In genomic region chr4:77582151-77582550, GRCh38 we compare ENCODE assay signal across 25 cellular contexts. TPM values are rescaled to one million over a fixed set of nuclear protein-coding genes. Genes with fewer than 3 reads are reported as not detected.
DNase-seq lines count a peak whose midpoint lies in the region; TF ChIP-seq lines count a peak whose summit lies in the region.
"Had no signal": no experiment of that assay in that cellular context is flagged by ENCODE, and none has a peak within 500 bp of the region (broad histone marks: within the 10 kb centered on the region; RNA-seq: fewer than 3 reads in every experiment).

No MANE protein-coding gene starts in this region.

- peak overlapping the region; percentile 15 for H2AFZ ChIP-seq in ACC112 (ENCODE audit: low read length, unreplicated experiment)

- DNase-seq in HT1080 (ENCODE audit: low read depth) (peak; percentile 27), amniotic epithelial cell (ENCODE audit: low read depth) (peak; percentile 17), myocyte (ENCODE audit: low read depth) (peak; percentile 7), SW 1271 (lab: John Stamatoyannopoulos, UW) (no peak), glutamatergic neuron (no peak), nucleus accumbens (lab: John Stamatoyannopoulos, UW) (no peak)
- DNase-seq: CD8-positive, alpha-beta memory T cell; DMS79 treated with DMSO at 0.1 percent for 48 hours; dorsolateral prefrontal cortex; foreskin fibroblast; GOT3; NCI-H2029 treated with DMSO at 0.1 percent for 48 hours; NCI-H345; ovary; Peyer's patch; right lobe of liver; stimulated activated CD4-positive, alpha-beta T cell treated with anti-CD3 and anti-CD28 coated beads, Interleukin-1b, Interleukin-23, amount 100 ng/mL, for 48 hours; stimulated activated naive CD4-positive, alpha-beta T cell treated with Interleukin-2 at 50 U/mL for 16 hours; T1000; tibial artery had no signal

- no peaks in the 10 kb centered on the region for H3K27me3 Mint-ChIP-seq in glutamatergic neuron (ENCODE audit: unreplicated experiment)

- no peak overlapping the region for H3K4me3 ChIP-seq in ACC112 (ENCODE audit: low read depth, low read length)
- H3K4me3 ChIP-seq: dorsolateral prefrontal cortex, K562, ovary, Peyer's patch, right lobe of liver, tibial artery had no signal

- no peaks in the 10 kb centered on the region for H3K79me2 ChIP-seq in ACC112 (ENCODE audit: control insufficient read depth, insufficient read depth, low read length, unreplicated experiment)

- peaks cover 34% of the 10 kb centered on the region for H3K4me1 ChIP-seq in ACC112 (ENCODE audit: control insufficient read depth, insufficient read depth, low read length, unreplicated experiment)
- H3K4me1 ChIP-seq: Peyer's patch had no signal

- peak overlapping the region; percentile 44 for H3K27ac ChIP-seq in ACC112 (ENCODE audit: low read depth, low read length)
- H3K27ac ChIP-seq: ovary, Peyer's patch, right lobe of liver had no signal

- no peaks in the 10 kb centered on the region for H3K27me3 ChIP-seq in ACC112 (ENCODE audit: insufficient read depth, low read length)
- H3K27me3 ChIP-seq: dorsolateral prefrontal cortex, ovary, Peyer's patch, right lobe of liver, tibial artery had no signal

- H3K27ac Mint-ChIP-seq in glutamatergic neuron (ENCODE audit: unreplicated experiment): no peak overlapping the region
- H3K27ac Mint-ChIP-seq: CD8-positive, alpha-beta memory T cell had no signal

- no peaks in the 10 kb centered on the region for H3K4me1 Mint-ChIP-seq in glutamatergic neuron (ENCODE audit: low read depth, unreplicated experiment)

- peaks cover 5% of the 10 kb centered on the region for H3K36me3 Mint-ChIP-seq in glutamatergic neuron (ENCODE audit: unreplicated experiment)

- H3K9me3 Mint-ChIP-seq in glutamatergic neuron (ENCODE audit: unreplicated experiment): no peaks in the 10 kb centered on the region
- H3K9me3 Mint-ChIP-seq: CD8-positive, alpha-beta memory T cell had no signal

- no peaks in the 10 kb centered on the region for H3K36me3 ChIP-seq in ACC112 (ENCODE audit: insufficient read depth, low read length)
- H3K36me3 ChIP-seq: ovary, Peyer's patch, right lobe of liver, tibial artery had no signal

- no peak overlapping the region for H3K4me3 Mint-ChIP-seq in glutamatergic neuron (ENCODE audit: unreplicated experiment)
- H3K4me3 Mint-ChIP-seq: CD8-positive, alpha-beta memory T cell had no signal

- TF ChIP-seq CTCF in glutamatergic neuron (IDR thresholded peaks at IDR 0.05; ENCODE audit: partially characterized antibody, unreplicated experiment): no peak

RNA-seq across cellular contexts. Expression of gene CXCL13, which starts 23.5 kb away (rescaled TPM):
- total RNA-seq in HT1080 (2014; rRNA removed; shearing (Covaris generic)): not detected in 2 replicates
- polyA plus RNA-seq in HT1080 (2015; cell fraction: cytosol; rRNA removed): not detected in 2 replicates
- polyA plus RNA-seq in HT1080 (2015; cell fraction: nucleus; rRNA removed): not detected in 2 replicates
- total RNA-seq in myocyte (0.35 TPM in 1 of 2 replicates, not detected in the other), glutamatergic neuron (ENCODE audit: unreplicated experiment) (not detected)
- polyA plus RNA-seq in myocyte (2012): 0.13 TPM
- total RNA-seq: bronchial epithelial cell, K562, lung microvascular endothelial cell had no signal
- polyA plus RNA-seq: K562, keratinocyte had no signal

Comparison
In these comparisons a context has a peak if more than half of its experiments do, and no peak if none do; other contexts are left out.
1. DNase-seq: peak in HT1080 (single experiment), amniotic epithelial cell (single experiment) and myocyte (single experiment); none in SW 1271 (0 of 2), glutamatergic neuron (single experiment) and nucleus accumbens (0 of 56).